ENCODE assay signal across 8 cellular contexts in the genomic region with DNA sequence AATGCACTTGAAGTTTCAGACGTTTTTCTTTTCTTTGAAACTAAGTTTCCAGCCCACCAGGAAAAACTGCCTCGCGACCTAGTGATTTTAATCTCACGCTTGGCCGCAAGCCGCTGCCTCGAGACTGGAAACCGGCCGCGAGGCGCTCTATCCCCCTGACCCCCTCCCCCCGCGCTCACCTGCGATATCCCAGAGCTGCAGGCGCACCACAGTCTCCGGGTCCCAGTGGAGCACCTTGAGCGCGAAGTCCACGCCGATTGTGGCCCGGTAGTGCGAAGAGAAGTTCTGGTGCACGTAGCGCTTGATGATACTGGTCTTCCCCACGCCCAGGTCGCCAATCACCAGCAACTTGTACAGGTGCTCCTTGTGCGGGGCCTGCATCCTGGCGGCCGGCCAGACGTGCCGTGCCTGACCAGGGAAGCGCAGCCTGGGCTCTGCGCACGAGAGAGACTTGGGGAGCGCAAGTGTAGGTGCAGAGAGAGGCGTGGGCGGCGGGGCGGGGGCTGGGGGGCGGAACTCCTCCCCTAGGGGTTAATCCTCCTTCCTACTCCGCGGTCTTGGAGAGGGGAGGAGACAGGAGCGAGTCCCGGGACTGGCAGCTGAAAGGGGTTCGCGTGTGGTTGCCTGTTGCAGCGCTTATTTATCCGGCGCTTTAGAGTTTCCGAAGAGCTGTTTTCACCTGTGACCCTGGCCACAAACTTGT. TPM values are rescaled to one million over a fixed set of nuclear protein-coding genes. Genes with fewer than 3 reads are reported as not detected.
DNase-seq lines count a peak whose midpoint lies in the region; ATAC-seq and TF ChIP-seq lines count a peak whose summit lies in the region.

A gene (minus strand): TSS at position 440 of the 703 bp plus-strand sequence. CDS start 59 bp downstream, at position 381.

- TF ChIP-seq POLR2A in ovary (IDR thresholded peaks at IDR 0.05), result no peak

- CTCF ChIA-PET in CD8-positive, alpha-beta memory T cell (lab: Charles Lee), result interaction anchor here (0.9 kb wide), 1 partner anchor 374 kb away, joined by 4 read pairs; no protein-coding TSS in a partner anchor

- H3K27me3 Mint-ChIP-seq in CD8-positive, alpha-beta memory T cell, result peaks cover 4 to 5% of the 10 kb centered on the region in 2 donors

- POLR2A ChIA-PET in CD8-positive, alpha-beta memory T cell (lab: Charles Lee), result no interaction called here

- ATAC-seq in GM19438 (IDR thresholded peaks at IDR 0.05; ENCODE audit: low read depth, unreplicated experiment) (peak; percentile 40), foreskin keratinocyte (peak; percentile 75)

- no peaks in the 10 kb centered on the region for H3K27me3 ChIP-seq in CD8-positive, alpha-beta memory T cell (ENCODE audit: insufficient read depth, low read length, poor library complexity, severe bottlenecking)
- no peaks in the 10 kb centered on the region for H3K27me3 ChIP-seq in HUES48 (ENCODE audit: control insufficient read depth, insufficient read depth, low read length)
- H3K27me3 ChIP-seq in foreskin keratinocyte, result no peaks in the 10 kb centered on the region
- no peaks in the 10 kb centered on the region for H3K27me3 ChIP-seq in ovary

- peak within 1 kb of the TSS; percentile 5 to 87 (median 47) for H3K27ac Mint-ChIP-seq in CD8-positive, alpha-beta memory T cell

- H3K4me3 ChIP-seq in CD8-positive, alpha-beta memory T cell (ENCODE audit: low read length), result peak within 1 kb of the TSS; percentile 32
- H3K4me3 ChIP-seq in HUES48 (ENCODE audit: low read depth, low read length) (peak within 1 kb of the TSS; percentile 64), ovary (peak within 1 kb of the TSS; percentile 53)

- peak within 1 kb of the TSS; percentile 32; the same call in 1 of the 2 replicates for H3K9ac ChIP-seq in HUES48 (ENCODE audit: low read depth, low read length)

- peak in 2 of 5 donors; percentile 2 for DNase-seq in CD8-positive, alpha-beta memory T cell
- peak; percentile 15 for DNase-seq in activated T-cell treated with anti-CD3 and anti-CD28 coated beads, Interleukin-2, amount 50 U/mL, for 1 hour
- DNase-seq in foreskin keratinocyte (peak; percentile 46 to 64), ovary (peak; percentile 18 to 54 (median 42)), NCI-H2107 (lab: John Stamatoyannopoulos, UW) (no peak), NCI-H1694 treated with DMSO at 0.1 percent for 48 hours (lab: John Stamatoyannopoulos, UW) (no peak)

- no peaks in the 10 kb centered on the region for H3K9me3 ChIP-seq in CD8-positive, alpha-beta memory T cell (ENCODE audit: low read length)
- no peaks in the 10 kb centered on the region for H3K9me3 ChIP-seq in HUES48 (ENCODE audit: control insufficient read depth, insufficient read depth, low read length)
- no peaks in the 10 kb centered on the region for H3K9me3 ChIP-seq in ovary

- no peaks in the 10 kb centered on the region for H3K36me3 ChIP-seq in CD8-positive, alpha-beta memory T cell (ENCODE audit: insufficient read depth, low read length)
- H3K36me3 ChIP-seq in HUES48 (ENCODE audit: control insufficient read depth, insufficient read depth, low read length), result no peaks in the 10 kb centered on the region
- no peaks in the 10 kb centered on the region for H3K36me3 ChIP-seq in ovary

- intact Hi-C loops in ovary (cut with DNase I), result no loop called here

- TF ChIP-seq CTCF in foreskin keratinocyte (conservative IDR thresholded peaks at IDR 0.05) (no peak), ovary (IDR thresholded peaks at IDR 0.05) (no peak)

- H3K9me3 Mint-ChIP-seq in CD8-positive, alpha-beta memory T cell, result no peaks in the 10 kb centered on the region

- H3K27ac ChIP-seq in CD8-positive, alpha-beta memory T cell (ENCODE audit: low read depth, low read length), result no peak within 1 kb of the TSS
- H3K27ac ChIP-seq in HUES48 (ENCODE audit: low read depth, low read length) (peak within 1 kb of the TSS; percentile 14), foreskin keratinocyte (peak within 1 kb of the TSS; percentile 88), ovary (no peak within 1 kb of the TSS)

- H3K4me3 Mint-ChIP-seq in CD8-positive, alpha-beta memory T cell, result peak within 1 kb of the TSS; percentile 79 to 89 (median 83)

- no peak for TF ChIP-seq EP300 in ovary (IDR thresholded peaks at IDR 0.05)

- WGBS in ovary, 3 donors, result 2 to 3% (median 2%) methylated on average over 42 to 50 of the region's 50 CpGs

- H3K4me1 Mint-ChIP-seq in CD8-positive, alpha-beta memory T cell, result peaks cover 27 to 39% (median 33%) of the 10 kb centered on the region in 3 donors

- H3K4me1 ChIP-seq in CD8-positive, alpha-beta memory T cell (ENCODE audit: insufficient read depth, low read length), result no peaks in the 10 kb centered on the region
- peaks cover 22% of the 10 kb centered on the region for H3K4me1 ChIP-seq in HUES48 (ENCODE audit: control insufficient read depth, insufficient read depth, low read length)
- H3K4me1 ChIP-seq in foreskin keratinocyte, result peaks cover 54% of the 10 kb centered on the region
- H3K4me1 ChIP-seq in ovary (ENCODE audit: insufficient read depth), result no peaks in the 10 kb centered on the region

- no peaks in the 10 kb centered on the region for H3K36me3 Mint-ChIP-seq in CD8-positive, alpha-beta memory T cell

RNA-seq across cellular contexts. Expression of the gene that starts here (rescaled TPM):
- total RNA-seq in CD8-positive, alpha-beta memory T cell, result 1 to 10 TPM; 3.1 to 3.7 TPM
- 2.1 TPM for polyA plus RNA-seq in CD8-positive, alpha-beta memory T cell
- total RNA-seq in foreskin keratinocyte, result 57.5 and 75.2 TPM in 2 replicates
- 47.0 and 70.7 TPM in 2 replicates for polyA plus RNA-seq in foreskin keratinocyte
- total RNA-seq in ovary, result 1 to 10 TPM in 6 of 7 donors, under 1 TPM in 1; 0.91 to 4.3 (median 2.4) TPM
- 1 to 10 TPM; 1.8 to 4.0 TPM for polyA plus RNA-seq in ovary

Comparison
In these comparisons a context has a peak if more than half of its experiments do, and no peak if none do; other contexts are left out.
1. RNA of the gene that starts here (total RNA-seq): 57.5 to 75.2 TPM in foreskin keratinocyte; 3.1 to 3.7 TPM in CD8-positive, alpha-beta memory T cell and 0.91 to 4.3 TPM in ovary; every median in the first group is over 10 times any median in the second.
2. DNase-seq: peak in activated T-cell treated with anti-CD3 and anti-CD28 coated beads, Interleukin-2, amount 50 U/mL, for 1 hour (single experiment), foreskin keratinocyte (2 of 2) and ovary (5 of 5); none in NCI-H2107 (single experiment) and NCI-H1694 treated with DMSO at 0.1 percent for 48 hours (single experiment).
3. H3K27ac ChIP-seq: peak in HUES48 (single experiment) and foreskin keratinocyte (single experiment); none in CD8-positive, alpha-beta memory T cell (single experiment) and ovary (0 of 2).
4. Peak in every context shown above with its lines, with median percentiles within 50 percentile points of each other: H3K4me3 ChIP-seq.